Comparison of ENCODE assay signal across 12 cellular contexts in genomic region chr2:223093436-223093839, GRCh38. TPM values are rescaled to one million over a fixed set of nuclear protein-coding genes. Genes with fewer than 3 reads are reported as not detected.
DNase-seq lines count a peak whose midpoint lies in the region; ATAC-seq and TF ChIP-seq lines count a peak whose summit lies in the region.
"Had no signal": no experiment of that assay in that cellular context is flagged by ENCODE, and none has a peak within 500 bp of the region (broad histone marks: within the 10 kb centered on the region; RNA-seq: fewer than 3 reads in every experiment).

No MANE protein-coding gene starts in this region.

- intact Hi-C loops in sciatic nerve (cut with DNase I): no loop called here

- no peak for TF ChIP-seq CTCF in fibroblast of the aortic adventitia (IDR thresholded peaks at IDR 0.05; ENCODE audit: insufficient read depth, low read length)

- ATAC-seq in sciatic nerve (peak; percentile 83), GM19035 (IDR thresholded peaks at IDR 0.05; ENCODE audit: unreplicated experiment) (no peak)
- no peak for ATAC-seq in activated CD4-positive, CD25-positive, alpha-beta regulatory T cell treated with anti-CD3 and anti-CD28 coated beads, Interleukin-2, amount 50 U/mL, for 24 hours
- ATAC-seq: HCT116, natural killer cell had no signal

- peak; percentile 53 for DNase-seq in ELF-1 (ENCODE audit: low read depth, low spot score)
- DNase-seq in NCI-H69 (lab: John Stamatoyannopoulos, UW): peak; percentile 58
- peak; percentile 90 for DNase-seq in fibroblast of the aortic adventitia (ENCODE audit: low read depth)
- DNase-seq in sciatic nerve (ENCODE audit: low spot score): peak; percentile 79
- DNase-seq in anterior cingulate cortex (lab: John Stamatoyannopoulos, UW): no peak
- DNase-seq in activated naive CD4-positive, alpha-beta T cell treated with anti-CD3 and anti-CD28 coated beads, Interleukin-2, amount 50 U/mL, for 16 hours: no peak
- DNase-seq: activated CD4-positive, alpha-beta T cell treated with anti-CD3 and anti-CD28 coated beads, Interleukin-2, amount 10 ng/mL, durations not matched to agents 7 days and 5 days; hippocampal formation; natural killer cell had no signal

- H3K4me3 ChIP-seq in fibroblast of the aortic adventitia (ENCODE audit: low read depth, low read length): no peak overlapping the region

RNA-seq across cellular contexts. Expression of gene KCNE4, which starts 41.4 kb away (rescaled TPM):
- total RNA-seq in fibroblast of the aortic adventitia (ENCODE audit: low replicate concordance): 4.1 and 22.2 TPM in 2 replicates
- total RNA-seq in sciatic nerve: 7.3 TPM
- total RNA-seq: activated CD4-positive, alpha-beta T cell treated with anti-CD3 and anti-CD28 coated beads, Interleukin-2, amount 10 ng/mL, durations not matched to agents 7 days and 5 days; natural killer cell had no signal

Comparison
In these comparisons a context has a peak if more than half of its experiments do, and no peak if none do; other contexts are left out.
1. DNase-seq: peak in ELF-1 (single experiment), NCI-H69 (single experiment), fibroblast of the aortic adventitia (single experiment) and sciatic nerve (single experiment); none in anterior cingulate cortex (0 of 58) and activated naive CD4-positive, alpha-beta T cell treated with anti-CD3 and anti-CD28 coated beads, Interleukin-2, amount 50 U/mL, for 16 hours (single experiment).